In the genomic region with DNA sequence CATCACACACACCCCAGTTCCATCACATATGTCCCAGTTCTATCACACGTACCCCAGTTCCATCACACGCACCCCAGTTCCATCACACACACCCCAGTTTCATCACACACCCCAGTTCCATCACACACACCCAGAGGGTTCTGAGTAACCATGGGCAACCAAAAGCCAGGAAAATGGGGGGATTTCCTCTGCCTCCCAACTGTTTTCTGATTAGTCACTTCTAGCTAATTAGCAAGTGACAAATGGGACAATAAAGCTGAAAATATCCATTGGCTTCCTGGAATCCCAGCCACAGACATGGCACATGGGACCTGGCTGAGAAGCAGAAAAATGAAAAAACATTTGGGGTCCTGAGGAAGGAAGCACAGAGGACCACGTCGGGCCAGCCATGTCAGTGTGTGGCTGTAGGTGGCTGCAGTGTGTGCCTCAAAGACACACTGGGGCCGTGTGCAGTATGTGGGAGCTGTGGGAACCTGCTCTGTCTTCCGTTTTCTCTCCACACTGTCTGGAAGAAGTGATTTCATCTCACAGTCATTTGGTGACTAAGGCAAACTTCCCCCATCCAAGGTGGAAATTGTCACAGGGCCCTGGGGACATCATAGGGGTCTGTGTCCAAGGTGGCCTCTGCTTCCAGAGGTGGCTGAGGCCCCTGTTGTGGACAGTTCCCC, we compare ENCODE assay signal across 1 cellular context.
TF ChIP-seq lines count a peak whose summit lies in the region.

No MANE protein-coding gene starts in this region.

TF ChIP-seq in H1, 55 proteins besides CTCF, POLR2A, EP300 and RAD21 (continued from another document):
- no peak for TF ChIP-seq EGR1 (IDR thresholded peaks at IDR 0.05; ENCODE audit: borderline replicate concordance, low read depth, low read length)
- TF ChIP-seq JUND (IDR thresholded peaks at IDR 0.05; ENCODE audit: low read length) = no peak
- TF ChIP-seq ASH2L (IDR thresholded peaks at IDR 0.05; ENCODE audit: low read length) = no peak
- TF ChIP-seq CBX5 (IDR thresholded peaks at IDR 0.05; ENCODE audit: low read depth, low read length) = no peak
- no peak for TF ChIP-seq TAF7 (optimal IDR thresholded peaks at IDR 0.05; ENCODE audit: borderline replicate concordance, low read depth, low read length)
- TF ChIP-seq KDM5A (IDR thresholded peaks at IDR 0.05; ENCODE audit: low read length) = no peak
- TF ChIP-seq GTF2F1 (IDR thresholded peaks at IDR 0.05; ENCODE audit: borderline replicate concordance, low read depth, low read length) = no peak
- TF ChIP-seq KDM4A (IDR thresholded peaks at IDR 0.05; ENCODE audit: low read depth, low read length, severe bottlenecking) = no peak
- TF ChIP-seq SRF (IDR thresholded peaks at IDR 0.05; ENCODE audit: low read depth, low read length) = no peak
- no peak for TF ChIP-seq PHF8 (conservative IDR thresholded peaks at IDR 0.05; ENCODE audit: low read depth, low read length)
- TF ChIP-seq BRCA1 (IDR thresholded peaks at IDR 0.05; ENCODE audit: low read depth, low read length) = no peak
- TF ChIP-seq, protein P1, sequence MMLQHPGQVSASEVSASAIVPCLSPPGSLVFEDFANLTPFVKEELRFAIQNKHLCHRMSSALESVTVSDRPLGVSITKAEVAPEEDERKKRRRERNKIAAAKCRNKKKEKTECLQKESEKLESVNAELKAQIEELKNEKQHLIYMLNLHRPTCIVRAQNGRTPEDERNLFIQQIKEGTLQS (IDR thresholded peaks at IDR 0.05; ENCODE audit: insufficient read depth, low read depth, low read length) = no peak
- no peak for TF ChIP-seq SIRT6 (IDR thresholded peaks at IDR 0.05; ENCODE audit: low read length)
- no peak for TF ChIP-seq HDAC2 (IDR thresholded peaks at IDR 0.05; ENCODE audit: borderline replicate concordance in 1 of 2, low read depth in 2 of 2, low read length in 2 of 2)
- no peak for TF ChIP-seq SP4 (IDR thresholded peaks at IDR 0.05; ENCODE audit: low read length)
- no peak for TF ChIP-seq SP1 (IDR thresholded peaks at IDR 0.05; ENCODE audit: low read depth, low read length)
- TF ChIP-seq TCF12 (IDR thresholded peaks at IDR 0.05; ENCODE audit: low read depth, low read length) = no peak
- TF ChIP-seq, protein P2, sequence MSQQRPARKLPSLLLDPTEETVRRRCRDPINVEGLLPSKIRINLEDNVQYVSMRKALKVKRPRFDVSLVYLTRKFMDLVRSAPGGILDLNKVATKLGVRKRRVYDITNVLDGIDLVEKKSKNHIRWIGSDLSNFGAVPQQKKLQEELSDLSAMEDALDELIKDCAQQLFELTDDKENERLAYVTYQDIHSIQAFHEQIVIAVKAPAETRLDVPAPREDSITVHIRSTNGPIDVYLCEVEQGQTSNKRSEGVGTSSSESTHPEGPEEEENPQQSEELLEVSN (IDR thresholded peaks at IDR 0.05) = no peak
- TF ChIP-seq JUN (IDR thresholded peaks at IDR 0.05; ENCODE audit: low read depth, low read length) = no peak
TF ChIP-seq in H1: peak in this region for 0.
